Comparison of ENCODE assay signal across 1 cellular context in the genomic region with DNA sequence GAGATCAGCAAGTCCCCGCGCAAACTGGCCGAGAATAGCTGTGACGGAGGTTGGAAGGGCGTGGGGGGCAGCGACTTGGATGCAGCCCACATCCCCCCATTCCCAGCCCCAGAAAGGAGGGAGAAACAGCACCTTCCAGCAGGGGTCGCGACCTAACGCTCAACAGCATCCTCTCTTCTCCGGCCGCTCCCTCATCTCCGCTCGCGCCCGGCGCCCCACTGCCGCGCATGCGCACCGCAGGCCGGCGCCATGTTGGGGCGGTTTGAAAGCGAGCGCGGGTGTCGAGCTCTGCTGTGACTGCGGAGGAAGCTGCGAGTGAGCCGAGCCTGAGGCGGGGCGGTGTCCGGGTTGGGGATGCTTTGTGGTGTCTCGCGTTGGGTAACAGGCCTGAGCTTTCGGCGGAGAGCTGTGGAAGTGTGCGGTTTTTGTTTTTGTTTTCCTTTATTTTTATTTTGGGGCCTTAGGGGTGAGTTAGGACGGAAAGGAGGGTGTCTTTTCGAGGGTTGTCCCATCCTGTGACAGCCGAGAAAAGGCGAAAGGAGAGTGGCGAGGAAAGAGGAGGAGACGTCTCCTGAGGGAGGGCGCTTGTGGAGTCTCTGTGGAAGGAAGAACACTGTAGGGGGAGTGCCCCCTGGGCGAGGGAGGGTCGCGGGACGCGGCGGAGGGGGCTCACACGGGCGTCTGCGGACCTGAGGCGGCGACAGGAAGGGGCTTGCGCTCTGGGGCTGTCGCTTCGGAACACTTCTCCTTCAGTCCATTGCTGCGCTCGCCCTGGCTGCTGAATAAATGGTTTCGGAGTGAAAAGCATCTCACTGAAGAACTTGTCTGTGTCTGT.
TF ChIP-seq lines count a peak whose summit lies in the region.

A gene (plus strand): TSS at position 247 of the 835 bp plus-strand sequence. CDS start 2,667 bp downstream, outside the sequence.
A gene with protein sequence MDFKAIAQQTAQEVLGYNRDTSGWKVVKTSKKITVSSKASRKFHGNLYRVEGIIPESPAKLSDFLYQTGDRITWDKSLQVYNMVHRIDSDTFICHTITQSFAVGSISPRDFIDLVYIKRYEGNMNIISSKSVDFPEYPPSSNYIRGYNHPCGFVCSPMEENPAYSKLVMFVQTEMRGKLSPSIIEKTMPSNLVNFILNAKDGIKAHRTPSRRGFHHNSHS (minus strand): TSS at position 199 of the 835 bp plus-strand sequence. CDS start 3,285 bp downstream, outside the sequence.

TF ChIP-seq in K562, 482 proteins besides CTCF, POLR2A, EP300 and RAD21 (continued from another document and continues in another):
- TF ChIP-seq, protein P1, sequence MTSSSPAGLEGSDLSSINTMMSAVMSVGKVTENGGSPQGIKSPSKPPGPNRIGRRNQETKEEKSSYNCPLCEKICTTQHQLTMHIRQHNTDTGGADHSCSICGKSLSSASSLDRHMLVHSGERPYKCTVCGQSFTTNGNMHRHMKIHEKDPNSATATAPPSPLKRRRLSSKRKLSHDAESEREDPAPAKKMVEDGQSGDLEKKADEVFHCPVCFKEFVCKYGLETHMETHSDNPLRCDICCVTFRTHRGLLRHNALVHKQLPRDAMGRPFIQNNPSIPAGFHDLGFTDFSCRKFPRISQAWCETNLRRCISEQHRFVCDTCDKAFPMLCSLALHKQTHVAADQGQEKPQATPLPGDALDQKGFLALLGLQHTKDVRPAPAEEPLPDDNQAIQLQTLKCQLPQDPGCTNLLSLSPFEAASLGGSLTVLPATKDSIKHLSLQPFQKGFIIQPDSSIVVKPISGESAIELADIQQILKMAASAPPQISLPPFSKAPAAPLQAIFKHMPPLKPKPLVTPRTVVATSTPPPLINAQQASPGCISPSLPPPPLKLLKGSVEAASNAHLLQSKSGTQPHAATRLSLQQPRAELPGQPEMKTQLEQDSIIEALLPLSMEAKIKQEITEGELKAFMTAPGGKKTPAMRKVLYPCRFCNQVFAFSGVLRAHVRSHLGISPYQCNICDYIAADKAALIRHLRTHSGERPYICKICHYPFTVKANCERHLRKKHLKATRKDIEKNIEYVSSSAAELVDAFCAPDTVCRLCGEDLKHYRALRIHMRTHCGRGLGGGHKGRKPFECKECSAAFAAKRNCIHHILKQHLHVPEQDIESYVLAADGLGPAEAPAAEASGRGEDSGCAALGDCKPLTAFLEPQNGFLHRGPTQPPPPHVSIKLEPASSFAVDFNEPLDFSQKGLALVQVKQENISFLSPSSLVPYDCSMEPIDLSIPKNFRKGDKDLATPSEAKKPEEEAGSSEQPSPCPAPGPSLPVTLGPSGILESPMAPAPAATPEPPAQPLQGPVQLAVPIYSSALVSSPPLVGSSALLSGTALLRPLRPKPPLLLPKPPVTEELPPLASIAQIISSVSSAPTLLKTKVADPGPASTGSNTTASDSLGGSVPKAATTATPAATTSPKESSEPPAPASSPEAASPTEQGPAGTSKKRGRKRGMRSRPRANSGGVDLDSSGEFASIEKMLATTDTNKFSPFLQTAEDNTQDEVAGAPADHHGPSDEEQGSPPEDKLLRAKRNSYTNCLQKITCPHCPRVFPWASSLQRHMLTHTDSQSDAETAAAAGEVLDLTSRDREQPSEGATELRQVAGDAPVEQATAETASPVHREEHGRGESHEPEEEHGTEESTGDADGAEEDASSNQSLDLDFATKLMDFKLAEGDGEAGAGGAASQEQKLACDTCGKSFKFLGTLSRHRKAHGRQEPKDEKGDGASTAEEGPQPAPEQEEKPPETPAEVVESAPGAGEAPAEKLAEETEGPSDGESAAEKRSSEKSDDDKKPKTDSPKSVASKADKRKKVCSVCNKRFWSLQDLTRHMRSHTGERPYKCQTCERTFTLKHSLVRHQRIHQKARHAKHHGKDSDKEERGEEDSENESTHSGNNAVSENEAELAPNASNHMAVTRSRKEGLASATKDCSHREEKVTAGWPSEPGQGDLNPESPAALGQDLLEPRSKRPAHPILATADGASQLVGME (CRISPR knock-in tag; IDR thresholded peaks at IDR 0.05), result peak; percentile 94
- TF ChIP-seq MBD2 (IDR thresholded peaks at IDR 0.05; ENCODE audit: borderline replicate concordance, low read depth), result 0 out of 2 replicates have a peak, but pooled peaks have one; percentile 46
- TF ChIP-seq BRCA1 (IDR thresholded peaks at IDR 0.05), result no peak
- no peak for TF ChIP-seq BRCA1 (CRISPR knock-in tag; IDR thresholded peaks at IDR 0.05)
- TF ChIP-seq HLTF (IDR thresholded peaks at IDR 0.05), result no peak
- TF ChIP-seq, protein P2, sequence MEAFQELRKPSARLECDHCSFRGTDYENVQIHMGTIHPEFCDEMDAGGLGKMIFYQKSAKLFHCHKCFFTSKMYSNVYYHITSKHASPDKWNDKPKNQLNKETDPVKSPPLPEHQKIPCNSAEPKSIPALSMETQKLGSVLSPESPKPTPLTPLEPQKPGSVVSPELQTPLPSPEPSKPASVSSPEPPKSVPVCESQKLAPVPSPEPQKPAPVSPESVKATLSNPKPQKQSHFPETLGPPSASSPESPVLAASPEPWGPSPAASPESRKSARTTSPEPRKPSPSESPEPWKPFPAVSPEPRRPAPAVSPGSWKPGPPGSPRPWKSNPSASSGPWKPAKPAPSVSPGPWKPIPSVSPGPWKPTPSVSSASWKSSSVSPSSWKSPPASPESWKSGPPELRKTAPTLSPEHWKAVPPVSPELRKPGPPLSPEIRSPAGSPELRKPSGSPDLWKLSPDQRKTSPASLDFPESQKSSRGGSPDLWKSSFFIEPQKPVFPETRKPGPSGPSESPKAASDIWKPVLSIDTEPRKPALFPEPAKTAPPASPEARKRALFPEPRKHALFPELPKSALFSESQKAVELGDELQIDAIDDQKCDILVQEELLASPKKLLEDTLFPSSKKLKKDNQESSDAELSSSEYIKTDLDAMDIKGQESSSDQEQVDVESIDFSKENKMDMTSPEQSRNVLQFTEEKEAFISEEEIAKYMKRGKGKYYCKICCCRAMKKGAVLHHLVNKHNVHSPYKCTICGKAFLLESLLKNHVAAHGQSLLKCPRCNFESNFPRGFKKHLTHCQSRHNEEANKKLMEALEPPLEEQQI (IDR thresholded peaks at IDR 0.05), result no peak
- TF ChIP-seq, protein P3, sequence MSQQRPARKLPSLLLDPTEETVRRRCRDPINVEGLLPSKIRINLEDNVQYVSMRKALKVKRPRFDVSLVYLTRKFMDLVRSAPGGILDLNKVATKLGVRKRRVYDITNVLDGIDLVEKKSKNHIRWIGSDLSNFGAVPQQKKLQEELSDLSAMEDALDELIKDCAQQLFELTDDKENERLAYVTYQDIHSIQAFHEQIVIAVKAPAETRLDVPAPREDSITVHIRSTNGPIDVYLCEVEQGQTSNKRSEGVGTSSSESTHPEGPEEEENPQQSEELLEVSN (IDR thresholded peaks at IDR 0.05; ENCODE audit: borderline replicate concordance in 1 of 2, extremely low read depth in 1 of 2, insufficient read depth in 1 of 2, insufficient read length in 1 of 2, low read depth in 1 of 2, low read length in 1 of 2, poor library complexity in 1 of 2, severe bottlenecking in 1 of 2), result peak in 1 of 2 experiments; percentile 57
- TF ChIP-seq KLF10 (CRISPR knock-in tag; IDR thresholded peaks at IDR 0.05), result no peak
- TF ChIP-seq, protein P4, sequence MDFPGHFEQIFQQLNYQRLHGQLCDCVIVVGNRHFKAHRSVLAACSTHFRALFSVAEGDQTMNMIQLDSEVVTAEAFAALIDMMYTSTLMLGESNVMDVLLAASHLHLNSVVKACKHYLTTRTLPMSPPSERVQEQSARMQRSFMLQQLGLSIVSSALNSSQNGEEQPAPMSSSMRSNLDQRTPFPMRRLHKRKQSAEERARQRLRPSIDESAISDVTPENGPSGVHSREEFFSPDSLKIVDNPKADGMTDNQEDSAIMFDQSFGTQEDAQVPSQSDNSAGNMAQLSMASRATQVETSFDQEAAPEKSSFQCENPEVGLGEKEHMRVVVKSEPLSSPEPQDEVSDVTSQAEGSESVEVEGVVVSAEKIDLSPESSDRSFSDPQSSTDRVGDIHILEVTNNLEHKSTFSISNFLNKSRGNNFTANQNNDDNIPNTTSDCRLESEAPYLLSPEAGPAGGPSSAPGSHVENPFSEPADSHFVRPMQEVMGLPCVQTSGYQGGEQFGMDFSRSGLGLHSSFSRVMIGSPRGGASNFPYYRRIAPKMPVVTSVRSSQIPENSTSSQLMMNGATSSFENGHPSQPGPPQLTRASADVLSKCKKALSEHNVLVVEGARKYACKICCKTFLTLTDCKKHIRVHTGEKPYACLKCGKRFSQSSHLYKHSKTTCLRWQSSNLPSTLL (IDR thresholded peaks at IDR 0.05), result no peak
- no peak for TF ChIP-seq EHMT2 (IDR thresholded peaks at IDR 0.05)
- TF ChIP-seq, protein P5, sequence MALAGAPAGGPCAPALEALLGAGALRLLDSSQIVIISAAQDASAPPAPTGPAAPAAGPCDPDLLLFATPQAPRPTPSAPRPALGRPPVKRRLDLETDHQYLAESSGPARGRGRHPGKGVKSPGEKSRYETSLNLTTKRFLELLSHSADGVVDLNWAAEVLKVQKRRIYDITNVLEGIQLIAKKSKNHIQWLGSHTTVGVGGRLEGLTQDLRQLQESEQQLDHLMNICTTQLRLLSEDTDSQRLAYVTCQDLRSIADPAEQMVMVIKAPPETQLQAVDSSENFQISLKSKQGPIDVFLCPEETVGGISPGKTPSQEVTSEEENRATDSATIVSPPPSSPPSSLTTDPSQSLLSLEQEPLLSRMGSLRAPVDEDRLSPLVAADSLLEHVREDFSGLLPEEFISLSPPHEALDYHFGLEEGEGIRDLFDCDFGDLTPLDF (CRISPR knock-in tag; IDR thresholded peaks at IDR 0.05), result no peak
- TF ChIP-seq, protein P6, sequence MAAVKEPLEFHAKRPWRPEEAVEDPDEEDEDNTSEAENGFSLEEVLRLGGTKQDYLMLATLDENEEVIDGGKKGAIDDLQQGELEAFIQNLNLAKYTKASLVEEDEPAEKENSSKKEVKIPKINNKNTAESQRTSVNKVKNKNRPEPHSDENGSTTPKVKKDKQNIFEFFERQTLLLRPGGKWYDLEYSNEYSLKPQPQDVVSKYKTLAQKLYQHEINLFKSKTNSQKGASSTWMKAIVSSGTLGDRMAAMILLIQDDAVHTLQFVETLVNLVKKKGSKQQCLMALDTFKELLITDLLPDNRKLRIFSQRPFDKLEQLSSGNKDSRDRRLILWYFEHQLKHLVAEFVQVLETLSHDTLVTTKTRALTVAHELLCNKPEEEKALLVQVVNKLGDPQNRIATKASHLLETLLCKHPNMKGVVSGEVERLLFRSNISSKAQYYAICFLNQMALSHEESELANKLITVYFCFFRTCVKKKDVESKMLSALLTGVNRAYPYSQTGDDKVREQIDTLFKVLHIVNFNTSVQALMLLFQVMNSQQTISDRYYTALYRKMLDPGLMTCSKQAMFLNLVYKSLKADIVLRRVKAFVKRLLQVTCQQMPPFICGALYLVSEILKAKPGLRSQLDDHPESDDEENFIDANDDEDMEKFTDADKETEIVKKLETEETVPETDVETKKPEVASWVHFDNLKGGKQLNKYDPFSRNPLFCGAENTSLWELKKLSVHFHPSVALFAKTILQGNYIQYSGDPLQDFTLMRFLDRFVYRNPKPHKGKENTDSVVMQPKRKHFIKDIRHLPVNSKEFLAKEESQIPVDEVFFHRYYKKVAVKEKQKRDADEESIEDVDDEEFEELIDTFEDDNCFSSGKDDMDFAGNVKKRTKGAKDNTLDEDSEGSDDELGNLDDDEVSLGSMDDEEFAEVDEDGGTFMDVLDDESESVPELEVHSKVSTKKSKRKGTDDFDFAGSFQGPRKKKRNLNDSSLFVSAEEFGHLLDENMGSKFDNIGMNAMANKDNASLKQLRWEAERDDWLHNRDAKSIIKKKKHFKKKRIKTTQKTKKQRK (IDR thresholded peaks at IDR 0.05; ENCODE audit: borderline replicate concordance, low read depth, low read length), result no peak
- no peak for TF ChIP-seq KLF16 (IDR thresholded peaks at IDR 0.05)
- no peak for TF ChIP-seq ETV1 (tag; conservative IDR thresholded peaks at IDR 0.05; ENCODE audit: low read depth)
- TF ChIP-seq, protein P7, sequence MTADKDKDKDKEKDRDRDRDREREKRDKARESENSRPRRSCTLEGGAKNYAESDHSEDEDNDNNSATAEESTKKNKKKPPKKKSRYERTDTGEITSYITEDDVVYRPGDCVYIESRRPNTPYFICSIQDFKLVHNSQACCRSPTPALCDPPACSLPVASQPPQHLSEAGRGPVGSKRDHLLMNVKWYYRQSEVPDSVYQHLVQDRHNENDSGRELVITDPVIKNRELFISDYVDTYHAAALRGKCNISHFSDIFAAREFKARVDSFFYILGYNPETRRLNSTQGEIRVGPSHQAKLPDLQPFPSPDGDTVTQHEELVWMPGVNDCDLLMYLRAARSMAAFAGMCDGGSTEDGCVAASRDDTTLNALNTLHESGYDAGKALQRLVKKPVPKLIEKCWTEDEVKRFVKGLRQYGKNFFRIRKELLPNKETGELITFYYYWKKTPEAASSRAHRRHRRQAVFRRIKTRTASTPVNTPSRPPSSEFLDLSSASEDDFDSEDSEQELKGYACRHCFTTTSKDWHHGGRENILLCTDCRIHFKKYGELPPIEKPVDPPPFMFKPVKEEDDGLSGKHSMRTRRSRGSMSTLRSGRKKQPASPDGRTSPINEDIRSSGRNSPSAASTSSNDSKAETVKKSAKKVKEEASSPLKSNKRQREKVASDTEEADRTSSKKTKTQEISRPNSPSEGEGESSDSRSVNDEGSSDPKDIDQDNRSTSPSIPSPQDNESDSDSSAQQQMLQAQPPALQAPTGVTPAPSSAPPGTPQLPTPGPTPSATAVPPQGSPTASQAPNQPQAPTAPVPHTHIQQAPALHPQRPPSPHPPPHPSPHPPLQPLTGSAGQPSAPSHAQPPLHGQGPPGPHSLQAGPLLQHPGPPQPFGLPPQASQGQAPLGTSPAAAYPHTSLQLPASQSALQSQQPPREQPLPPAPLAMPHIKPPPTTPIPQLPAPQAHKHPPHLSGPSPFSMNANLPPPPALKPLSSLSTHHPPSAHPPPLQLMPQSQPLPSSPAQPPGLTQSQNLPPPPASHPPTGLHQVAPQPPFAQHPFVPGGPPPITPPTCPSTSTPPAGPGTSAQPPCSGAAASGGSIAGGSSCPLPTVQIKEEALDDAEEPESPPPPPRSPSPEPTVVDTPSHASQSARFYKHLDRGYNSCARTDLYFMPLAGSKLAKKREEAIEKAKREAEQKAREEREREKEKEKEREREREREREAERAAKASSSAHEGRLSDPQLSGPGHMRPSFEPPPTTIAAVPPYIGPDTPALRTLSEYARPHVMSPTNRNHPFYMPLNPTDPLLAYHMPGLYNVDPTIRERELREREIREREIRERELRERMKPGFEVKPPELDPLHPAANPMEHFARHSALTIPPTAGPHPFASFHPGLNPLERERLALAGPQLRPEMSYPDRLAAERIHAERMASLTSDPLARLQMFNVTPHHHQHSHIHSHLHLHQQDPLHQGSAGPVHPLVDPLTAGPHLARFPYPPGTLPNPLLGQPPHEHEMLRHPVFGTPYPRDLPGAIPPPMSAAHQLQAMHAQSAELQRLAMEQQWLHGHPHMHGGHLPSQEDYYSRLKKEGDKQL (CRISPR knock-in tag; IDR thresholded peaks at IDR 0.05; ENCODE audit: borderline replicate concordance), result no peak
- TF ChIP-seq, protein P8, sequence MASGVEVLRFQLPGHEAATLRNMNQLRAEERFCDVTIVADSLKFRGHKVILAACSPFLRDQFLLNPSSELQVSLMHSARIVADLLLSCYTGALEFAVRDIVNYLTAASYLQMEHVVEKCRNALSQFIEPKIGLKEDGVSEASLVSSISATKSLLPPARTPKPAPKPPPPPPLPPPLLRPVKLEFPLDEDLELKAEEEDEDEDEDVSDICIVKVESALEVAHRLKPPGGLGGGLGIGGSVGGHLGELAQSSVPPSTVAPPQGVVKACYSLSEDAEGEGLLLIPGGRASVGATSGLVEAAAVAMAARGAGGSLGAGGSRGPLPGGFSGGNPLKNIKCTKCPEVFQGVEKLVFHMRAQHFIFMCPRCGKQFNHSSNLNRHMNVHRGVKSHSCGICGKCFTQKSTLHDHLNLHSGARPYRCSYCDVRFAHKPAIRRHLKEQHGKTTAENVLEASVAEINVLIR (CRISPR knock-in tag; IDR thresholded peaks at IDR 0.05), result no peak
- no peak for TF ChIP-seq HDAC3 (IDR thresholded peaks at IDR 0.05; ENCODE audit: borderline replicate concordance, partially characterized antibody)
- TF ChIP-seq ZNF347 (CRISPR knock-in tag; IDR thresholded peaks at IDR 0.05; ENCODE audit: low read depth), result no peak
